9 cellular contexts compared by ENCODE assay signal in the genomic region with DNA sequence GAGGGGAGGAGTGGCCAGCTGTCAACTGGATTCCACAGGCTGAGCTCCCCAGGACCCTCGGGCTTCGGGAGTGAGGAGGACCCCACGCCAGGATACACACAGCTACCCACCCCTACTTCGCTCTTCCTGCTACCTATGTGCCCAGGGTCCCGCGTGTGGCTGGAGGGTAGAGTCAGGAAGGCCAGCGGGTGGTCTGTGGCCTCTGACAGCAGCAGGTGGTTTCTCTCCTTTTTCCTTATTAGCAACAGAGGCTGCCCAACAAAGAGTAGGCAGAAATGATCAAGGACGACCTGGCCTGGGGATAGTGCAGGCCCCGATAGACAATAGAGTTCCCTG. TPM values are rescaled to one million over a fixed set of nuclear protein-coding genes. Genes with fewer than 3 reads are reported as not detected.
DNase-seq lines count a peak whose midpoint lies in the region; ATAC-seq, FAIRE-seq and TF ChIP-seq lines count a peak whose summit lies in the region.
"Had no signal": no experiment of that assay in that cellular context is flagged by ENCODE, and none has a peak within 500 bp of the region (broad histone marks: within the 10 kb centered on the region; RNA-seq: fewer than 3 reads in every experiment).

No MANE protein-coding gene starts in this region.

- TF ChIP-seq CTCF in AG10803 (conservative IDR thresholded peaks at IDR 0.05; ENCODE audit: low read length) (no peak), H1 (IDR thresholded peaks at IDR 0.05; ENCODE audit: control extremely low read depth in 1 of 3, insufficient read depth in 1 of 3, low read depth in 1 of 3, low read length in 3 of 3) (no peak)

- no peak for TF ChIP-seq EP300 in H1 (IDR thresholded peaks at IDR 0.05; ENCODE audit: borderline replicate concordance in 1 of 2, low read depth in 2 of 2, low read length in 2 of 2)

- H2AK5ac ChIP-seq in H1 (ENCODE audit: low read depth, low read length) (no peak overlapping the region), neuronal stem cell (ENCODE audit: low read depth, low read length) (no peak overlapping the region)

- H2BK12ac ChIP-seq in H1 (ENCODE audit: low read depth, low read length) = no peak overlapping the region
- no peak overlapping the region for H2BK12ac ChIP-seq in neuronal stem cell (ENCODE audit: low read length)

- H4K91ac ChIP-seq in H1 (replicated peaks; ENCODE audit: insufficient read length, low read length) = no peak overlapping the region
- H4K91ac ChIP-seq in neuronal stem cell (ENCODE audit: low read depth, low read length, poor library complexity) = no peak overlapping the region

- no peak overlapping the region for H2BK20ac ChIP-seq in H1 (ENCODE audit: low read length)

- H3K79me1 ChIP-seq in H1 (ENCODE audit: low read depth, low read length) = no peaks in the 10 kb centered on the region
- H3K79me1 ChIP-seq in neuronal stem cell (ENCODE audit: low read depth, low read length) = no peaks in the 10 kb centered on the region

- H2BK5ac ChIP-seq in H1 (ENCODE audit: low read depth, low read length) = no peak overlapping the region
- H2BK5ac ChIP-seq in neuronal stem cell (ENCODE audit: low read length) = no peak overlapping the region

- no peaks in the 10 kb centered on the region for H3K27me3 ChIP-seq in MG63
- peaks cover 16 to 51% (median 49%) of the 10 kb centered on the region in 4 experiments for H3K27me3 ChIP-seq in H1 (replicated peaks in 1 of 4; ENCODE audit: control insufficient read depth in 3 of 4, extremely low read depth in 1 of 4, insufficient read depth in 3 of 4, low read length in 3 of 4)
- H3K27me3 ChIP-seq in neuronal stem cell (ENCODE audit: control insufficient read depth in 3 of 3, insufficient read depth in 3 of 3, low read depth in 1 of 3, low read length in 3 of 3) = peaks cover 13 to 75% (median 47%) of the 10 kb centered on the region in 3 experiments

- POLR2A ChIA-PET in H1 (lab: Charles Lee; ENCODE audit: partially characterized antibody) = no interaction called here

- peak overlapping the region; percentile 64 for H3K4me3 ChIP-seq in AG10803 (ENCODE audit: low read length)
- peak overlapping the region; percentile 57 for H3K4me3 ChIP-seq in MG63
- peak overlapping the region; percentile 52 to 83 (median 72) for H3K4me3 ChIP-seq in H1 (ENCODE audit: extremely low read depth in 1 of 4, insufficient read depth in 2 of 4, low read depth in 3 of 4, low read length in 4 of 4)
- H3K4me3 ChIP-seq in neuronal stem cell (ENCODE audit: low read length in 2 of 2) = peak overlapping the region in 1 of 2 donors; percentile 87

- TF ChIP-seq POLR2A in H1 (IDR thresholded peaks at IDR 0.05; ENCODE audit: control extremely low read depth in 1 of 2, low read depth in 2 of 2, low read length in 2 of 2) = no peak

- H3K23me2 ChIP-seq in H1 (ENCODE audit: low read depth, low read length) = peaks cover 19% of the 10 kb centered on the region

- H2BK120ac ChIP-seq in H1 (replicated peaks; ENCODE audit: low read depth, low read length) = no peak overlapping the region
- no peak overlapping the region for H2BK120ac ChIP-seq in neuronal stem cell (ENCODE audit: low read depth, low read length)

- DNase-seq in AG10803 (ENCODE audit: low read depth) (no peak), MG63 (no peak), H1 (ENCODE audit: low read depth in 1 of 2, low spot score in 2 of 2) (no peak), neuronal stem cell (ENCODE audit: low spot score) (no peak), RKO (ENCODE audit: low spot score) (no peak), NCI-H1048 (lab: John Stamatoyannopoulos, UW) (no peak)

- H3K36me3 ChIP-seq in MG63 (peaks cover 6% of the 10 kb centered on the region), H1 (ENCODE audit: control insufficient read depth in 2 of 4, insufficient read depth in 4 of 4, low read length in 3 of 4) (no peaks in the 10 kb centered on the region), neuronal stem cell (replicated peaks in 1 of 2; ENCODE audit: control insufficient read depth in 2 of 2, insufficient read depth in 2 of 2, low read length in 2 of 2) (no peaks in the 10 kb centered on the region)

- no peak overlapping the region for H3K56ac ChIP-seq in H1 (replicated peaks; ENCODE audit: insufficient read length, low read depth, low read length)

- H3K4me2 ChIP-seq in H1 (ENCODE audit: insufficient read depth in 1 of 2, low read depth in 2 of 2, low read length in 2 of 2) (peak overlapping the region; percentile 90 to 96), neuronal stem cell (ENCODE audit: insufficient read depth, low read length, poor library complexity, severe bottlenecking) (peak overlapping the region; percentile 99)

- H2BK15ac ChIP-seq in H1 (ENCODE audit: low read length) (no peak overlapping the region), neuronal stem cell (ENCODE audit: low read length) (no peak overlapping the region)

- peaks cover 2% of the 10 kb centered on the region in 2 experiments for H4K20me1 ChIP-seq in H1 (replicated peaks in 1 of 2; ENCODE audit: control insufficient read depth in 1 of 2, insufficient read depth in 2 of 2, low read length in 2 of 2)

- FAIRE-seq in H1 (lab: Jason Lieb, UNC) = no peak

- no peak overlapping the region for H3K18ac ChIP-seq in H1 (ENCODE audit: extremely low read depth, low read length)
- H3K18ac ChIP-seq in neuronal stem cell (ENCODE audit: low read length) = peak overlapping the region; percentile 44

- H3K27ac ChIP-seq in H1 (ENCODE audit: low read depth, low read length) (no peak overlapping the region), neuronal stem cell (replicated peaks; ENCODE audit: low read length) (no peak overlapping the region)

- H3K9me3 ChIP-seq in MG63 (no peaks in the 10 kb centered on the region), H1 (ENCODE audit: insufficient read depth in 2 of 2, low read depth in 1 of 2, low read length in 1 of 2) (no peaks in the 10 kb centered on the region), neuronal stem cell (replicated peaks in 1 of 2; ENCODE audit: control insufficient read depth in 2 of 2, insufficient read depth in 1 of 2, low read depth in 1 of 2, low read length in 2 of 2) (no peaks in the 10 kb centered on the region)

- ATAC-seq in HG03442 (IDR thresholded peaks at IDR 0.05; ENCODE audit: unreplicated experiment) = no peak
- ATAC-seq in HG03108 (IDR thresholded peaks at IDR 0.05; ENCODE audit: unreplicated experiment) = no peak

- CTCF ChIA-PET in H1 (lab: Charles Lee; ENCODE audit: partially characterized antibody) = interaction anchor here (0.6 to 7.9 kb wide), 20 partner anchors 12 to 473 kb away, joined by 3 to 96 read pairs (median 3); no protein-coding TSS in a partner anchor

- H3K9ac ChIP-seq in H1 (replicated peaks in 1 of 4; ENCODE audit: extremely low read depth in 1 of 4, low read depth in 3 of 4, low read length in 3 of 4) (no peak overlapping the region), neuronal stem cell (ENCODE audit: low read depth, low read length, poor library complexity) (peak overlapping the region; percentile 72)

- H3K23ac ChIP-seq in H1 (ENCODE audit: insufficient read length) (no peak overlapping the region), neuronal stem cell (ENCODE audit: low read depth, low read length, poor library complexity) (peak overlapping the region; percentile 69)

- no peak overlapping the region for H4K5ac ChIP-seq in H1 (ENCODE audit: insufficient read length, low read depth, low read length)

- H3K79me2 ChIP-seq in H1 (ENCODE audit: control insufficient read depth in 1 of 2, insufficient read depth in 2 of 2, low read length in 2 of 2) = 0 out of 4 replicates have a peak, but pooled peaks cover 0 to 9% of the 10 kb centered on the region in 2 experiments

- H3K14ac ChIP-seq in H1 (ENCODE audit: insufficient read length) (no peak overlapping the region), neuronal stem cell (ENCODE audit: low read length) (no peak overlapping the region)

- H2AFZ ChIP-seq in H1 (ENCODE audit: low read length) (no peak overlapping the region), neuronal stem cell (ENCODE audit: low read length) (no peak overlapping the region)

- H3K4ac ChIP-seq in H1 (replicated peaks; ENCODE audit: insufficient read length, low read depth, low read length) (no peak overlapping the region), neuronal stem cell (ENCODE audit: low read length) (no peak overlapping the region)

- H3K4me1 ChIP-seq in H1 (replicated peaks in 1 of 4; ENCODE audit: control insufficient read depth in 3 of 4, insufficient read depth in 4 of 4, low read length in 3 of 4) = peaks cover 6 to 16% (median 11%) of the 10 kb centered on the region in 4 experiments
- H3K4me1 ChIP-seq in neuronal stem cell (ENCODE audit: control insufficient read depth in 2 of 2, insufficient read depth in 1 of 2, low read depth in 1 of 2, low read length in 2 of 2) = peaks cover 0 to 15% of the 10 kb centered on the region in 2 donors

- whole genome bisulfite sequencing in H1 (ENCODE audit: extremely low coverage in 1 of 2, insufficient coverage in 1 of 2, insufficient read length in 1 of 2, insufficient replicate concordance in 2 of 2, low coverage in 1 of 2, low lambda C conversion rate in 2 of 2, missing lambda C conversion rate in 1 of 2), 2 experiments = 23% methylated on average over 9 of the region's 9 CpGs; no CpG with 5 or more reads in 1 of the 2 experiments
- WGBS in neuronal stem cell (ENCODE audit: extremely low coverage in 2 of 2, insufficient read length in 2 of 2, insufficient replicate concordance in 1 of 2), 2 donors = no CpG with 5 or more reads among the region's 9 CpGs

- no peak for TF ChIP-seq RAD21 in H1 (IDR thresholded peaks at IDR 0.05 in 1 of 2, conservative IDR thresholded peaks at IDR 0.05 in 1 of 2; ENCODE audit: low read depth in 2 of 2, low read length in 2 of 2)

- H4K8ac ChIP-seq in H1 (ENCODE audit: extremely low read depth, insufficient read depth, low read length) (no peak overlapping the region), neuronal stem cell (ENCODE audit: low read depth, low read length) (no peak overlapping the region)

TF ChIP-seq in H1, 55 proteins besides CTCF, POLR2A, EP300 and RAD21:
- TF ChIP-seq EZH2 (IDR thresholded peaks at IDR 0.05; ENCODE audit: low read depth, low read length, severe bottlenecking) (peak; percentile 54), KDM5A (IDR thresholded peaks at IDR 0.05; ENCODE audit: low read length) (no peak)

RNA-seq across cellular contexts. Expression of a gene that starts 1.1 kb away (rescaled TPM):
- total RNA-seq in MG63 (2014; rRNA removed; shearing (Covaris generic); ENCODE audit: low replicate concordance) = 40.8 and 58.6 TPM in 2 replicates
- total RNA-seq in H1 (2021; fragmentation: NEBNext Ultra II Directional; extraction: Animal tissue kit (Norgen Biotek cat#: 25700)) = 9.5 and 11.1 TPM in 2 replicates
- 10.2 and 11.3 TPM in 2 replicates for polyA plus RNA-seq in H1 (2011; rRNA removed)
- polyA plus RNA-seq in H1 (2011; cell fraction: cytosol; rRNA removed) = 6.9 TPM
- 27.2 TPM for polyA plus RNA-seq in H1 (2011; cell fraction: nucleus; rRNA removed)
- polyA plus RNA-seq in H1 (2012, experiment 1 of 2) = 7.2 to 8.6 TPM (median 8.2 TPM) in 4 replicates
- polyA plus RNA-seq in H1 (2012, experiment 2 of 2) = 3.5 TPM
- 5.2 TPM for polyA plus RNA-seq in H1 (2013, experiment 1 of 2)
- 6.0 TPM for polyA plus RNA-seq in H1 (2013, experiment 2 of 2)
- 36.9 and 38.3 TPM in 2 replicates for polyA minus RNA-seq in H1 (2011; rRNA and poly(A)+ RNA removed)
- polyA minus RNA-seq in H1 (2011; cell fraction: cytosol; rRNA and poly(A)+ RNA removed) = 7.7 TPM
- 70.8 TPM for polyA minus RNA-seq in H1 (2011; cell fraction: nucleus; rRNA and poly(A)+ RNA removed)
- polyA plus RNA-seq in neuronal stem cell (2013, experiment 1 of 2) = 1.8 TPM
- 1.5 TPM for polyA plus RNA-seq in neuronal stem cell (2013, experiment 2 of 2)
- total RNA-seq: activated CD8-positive, alpha-beta memory T cell treated with anti-CD3 and anti-CD28 coated beads for 36 hours had no signal
